ENCODE assay signal across 15 cellular contexts in genomic region chr12:67223225-67223624, GRCh38.
"Had no signal": no experiment of that assay in that cellular context is flagged by ENCODE, and none has a peak within 500 bp of the region (broad histone marks: within the 10 kb centered on the region; RNA-seq: fewer than 3 reads in every experiment).

No MANE protein-coding gene starts in this region.

- H3K36me3 Mint-ChIP-seq: stimulated activated effector memory CD8-positive, alpha-beta T cell treated with anti-CD3 and anti-CD28 coated beads, Interleukin-12 subunit alpha, Interleukin-12 subunit beta, amount 100 ng/mL, for 72 hours had no signal

- H3K27ac ChIP-seq: esophagus squamous epithelium, hepatocyte, left ventricle myocardium inferior had no signal

- H3K4me1 Mint-ChIP-seq: activated T-helper 17 cell treated with anti-CD3 and anti-CD28 coated beads, Interleukin-2, amount 50 U/mL, for 72 hours; stimulated activated effector memory CD8-positive, alpha-beta T cell treated with anti-CD3 and anti-CD28 coated beads, Interleukin-12 subunit alpha, Interleukin-12 subunit beta, amount 100 ng/mL, for 72 hours had no signal

- H3K9me3 Mint-ChIP-seq: activated T-helper 17 cell treated with anti-CD3 and anti-CD28 coated beads, Interleukin-2, amount 50 U/mL, for 72 hours; natural killer cell treated with Interleukin-12 subunit alpha and Interleukin-12 subunit beta and Interleukin-15 and Interleukin-18, amount 100 ng/mL, for 72 hours; stimulated activated effector memory CD8-positive, alpha-beta T cell treated with anti-CD3 and anti-CD28 coated beads, Interleukin-12 subunit alpha, Interleukin-12 subunit beta, amount 100 ng/mL, for 72 hours had no signal

- DNase-seq: activated naive CD4-positive, alpha-beta T cell treated with Interleukin-2 at 50 U/mL for 16 hours; anterior cingulate cortex; cortex of kidney; effector CD4-positive, alpha-beta T cell; esophagus squamous epithelium; islet precursor cell; left ventricle myocardium inferior; mesenchymal stem cell; stimulated activated CD4-positive, alpha-beta T cell treated with anti-CD3 and anti-CD28 coated beads, Interleukin-12 subunit alpha, Interleukin-12 subunit beta, amount 100 ng/mL, for 4 hours; stimulated activated CD4-positive, alpha-beta T cell treated with anti-CD3 and anti-CD28 coated beads, Interleukin-2, amount 100 ng/mL, for 24 hours had no signal

- ATAC-seq: activated CD4-positive, CD25-positive, alpha-beta regulatory T cell treated with anti-CD3 and anti-CD28 coated beads, Interleukin-2, amount 50 U/mL, for 24 hours; activated T-helper 17 cell treated with anti-CD3 and anti-CD28 coated beads, Interleukin-2, amount 50 U/mL, for 72 hours; natural killer cell treated with Interleukin-12 subunit alpha and Interleukin-12 subunit beta and Interleukin-15 and Interleukin-18, amount 100 ng/mL, for 72 hours; stimulated activated effector memory CD8-positive, alpha-beta T cell treated with anti-CD3 and anti-CD28 coated beads, Interleukin-12 subunit alpha, Interleukin-12 subunit beta, amount 100 ng/mL, for 72 hours had no signal

- H3K4me3 ChIP-seq: esophagus squamous epithelium, hepatocyte, left ventricle myocardium inferior had no signal

- H3K27ac Mint-ChIP-seq: activated T-helper 17 cell treated with anti-CD3 and anti-CD28 coated beads, Interleukin-2, amount 50 U/mL, for 72 hours; natural killer cell treated with Interleukin-12 subunit alpha and Interleukin-12 subunit beta and Interleukin-15 and Interleukin-18, amount 100 ng/mL, for 72 hours; stimulated activated effector memory CD8-positive, alpha-beta T cell treated with anti-CD3 and anti-CD28 coated beads, Interleukin-12 subunit alpha, Interleukin-12 subunit beta, amount 100 ng/mL, for 72 hours had no signal

- H3K4me1 ChIP-seq: esophagus squamous epithelium, left ventricle myocardium inferior had no signal

- H2AFZ ChIP-seq: hepatocyte had no signal

- H3K4me3 Mint-ChIP-seq: activated T-helper 17 cell treated with anti-CD3 and anti-CD28 coated beads, Interleukin-2, amount 50 U/mL, for 72 hours; natural killer cell treated with Interleukin-12 subunit alpha and Interleukin-12 subunit beta and Interleukin-15 and Interleukin-18, amount 100 ng/mL, for 72 hours; stimulated activated effector memory CD8-positive, alpha-beta T cell treated with anti-CD3 and anti-CD28 coated beads, Interleukin-12 subunit alpha, Interleukin-12 subunit beta, amount 100 ng/mL, for 72 hours had no signal

- H3K79me2 ChIP-seq: hepatocyte had no signal

- H3K4me2 ChIP-seq: hepatocyte had no signal

- H3K9me3 ChIP-seq: esophagus squamous epithelium had no signal

- H3K36me3 ChIP-seq: esophagus squamous epithelium, left ventricle myocardium inferior had no signal

- H3K27me3 ChIP-seq: esophagus squamous epithelium, hepatocyte had no signal
